In the genomic region with DNA sequence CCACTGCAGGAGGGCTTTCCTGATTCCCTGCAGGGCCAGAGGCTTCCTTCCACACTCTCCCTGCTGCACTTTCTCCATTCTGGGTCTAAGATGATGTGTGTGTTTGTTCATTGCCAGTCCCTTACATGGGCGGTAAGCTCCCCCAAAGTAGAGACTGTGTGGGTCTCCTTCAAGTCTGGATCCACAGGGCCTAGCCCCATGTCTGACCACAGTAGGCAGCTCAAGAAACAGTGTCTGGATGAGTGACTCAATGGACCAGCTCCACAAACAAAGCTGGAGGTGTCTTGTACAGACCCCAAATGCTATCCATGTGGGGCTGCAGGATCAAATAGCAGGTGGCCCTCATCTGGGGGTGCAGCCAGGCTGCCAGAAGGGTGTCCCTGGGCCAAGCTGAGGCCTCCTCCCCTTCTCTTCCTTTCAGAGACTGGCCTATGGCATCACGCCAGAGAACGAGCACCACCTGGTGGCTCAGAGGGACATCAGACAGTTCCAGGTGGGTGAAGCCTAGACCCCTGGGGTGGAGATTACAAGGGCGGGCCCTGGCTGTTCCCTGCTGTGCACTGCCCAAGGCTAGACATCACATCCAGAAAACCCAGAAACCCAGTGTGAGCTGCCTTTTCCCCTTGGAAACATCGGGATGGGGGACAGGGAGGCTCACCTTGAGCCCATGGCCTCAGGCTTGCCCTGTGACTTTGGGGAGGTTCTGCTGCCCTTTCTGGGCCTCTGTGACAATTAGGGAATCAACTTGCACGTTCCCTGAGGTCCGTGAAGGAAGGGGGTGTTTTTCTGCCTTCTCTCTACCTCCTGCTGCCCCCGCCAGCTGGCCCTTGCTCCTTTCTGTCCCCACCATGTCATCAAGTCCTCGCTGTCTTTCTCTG, we compare ENCODE assay signal across 8 cellular contexts. TPM values are rescaled to one million over a fixed set of nuclear protein-coding genes. Genes with fewer than 3 reads are reported as not detected.
A peak's percentile ranks its signal among the peaks of the same experiment; 100 is the strongest.
DNase-seq lines count a peak whose midpoint lies in the region; ATAC-seq and TF ChIP-seq lines count a peak whose summit lies in the region.

No MANE protein-coding gene starts in this region.

- H2AFZ ChIP-seq in Karpas-422 (ENCODE audit: low read length), result no peak overlapping the region

- H3K27ac ChIP-seq in Karpas-422 (ENCODE audit: low read length), result no peak overlapping the region
- H3K27ac ChIP-seq in thoracic aorta, result no peak overlapping the region

- no peak overlapping the region for H3K9ac ChIP-seq in Karpas-422 (ENCODE audit: low read length)

- H3K4me3 ChIP-seq in Karpas-422 (ENCODE audit: low read length) (no peak overlapping the region), thoracic aorta (no peak overlapping the region)

- ATAC-seq in GM21381 (IDR thresholded peaks at IDR 0.05; ENCODE audit: unreplicated experiment) (peak; percentile 73), thoracic aorta (ENCODE audit: insufficient number of reproducible peaks, low FRiP score, low read depth) (no peak)

- no peaks in the 10 kb centered on the region for H3K9me3 ChIP-seq in Karpas-422 (ENCODE audit: low read length)
- no peaks in the 10 kb centered on the region for H3K9me3 ChIP-seq in thoracic aorta

- DNase-seq in G401 (ENCODE audit: low spot score), result peak; percentile 5
- DNase-seq in Karpas-422, result peak; percentile 90
- peak; percentile 65 for DNase-seq in SKM-1 treated with dmso at 0.1 percent for 144 hours (lab: John Stamatoyannopoulos, UW; ENCODE audit: unreplicated experiment)
- peak; percentile 30 to 56 for DNase-seq in dermis microvascular lymphatic vessel endothelial cell (ENCODE audit: low read depth in 2 of 2)
- DNase-seq in midbrain (lab: John Stamatoyannopoulos, UW), result peak; percentile 22
- DNase-seq in thoracic aorta (ENCODE audit: low spot score), result no peak
- no peak for DNase-seq in mesenteric fat pad (ENCODE audit: low spot score)

- H3K36me3 ChIP-seq in Karpas-422 (ENCODE audit: insufficient read depth, low read length), result no peaks in the 10 kb centered on the region
- H3K36me3 ChIP-seq in thoracic aorta, result no peaks in the 10 kb centered on the region

- no peaks in the 10 kb centered on the region for H3K27me3 ChIP-seq in Karpas-422 (ENCODE audit: low read length)
- H3K27me3 ChIP-seq in thoracic aorta (replicated peaks; ENCODE audit: insufficient read depth), result no peaks in the 10 kb centered on the region

- in situ Hi-C loops in G401 (cut with HindIII; ENCODE audit: low sequenced_read_pairs), result no loop called here

- peak; percentile 40 for TF ChIP-seq CTCF in thoracic aorta (IDR thresholded peaks at IDR 0.05)

- no peaks in the 10 kb centered on the region for H3K79me2 ChIP-seq in Karpas-422 (ENCODE audit: low read length)

- no peak overlapping the region for H3K4me2 ChIP-seq in Karpas-422 (ENCODE audit: low read depth, low read length, poor library complexity, severe bottlenecking)

- H4K20me1 ChIP-seq in Karpas-422 (ENCODE audit: insufficient read depth, low read depth, low read length), result no peaks in the 10 kb centered on the region

- no peaks in the 10 kb centered on the region for H3K4me1 ChIP-seq in Karpas-422 (ENCODE audit: low read length)
- H3K4me1 ChIP-seq in thoracic aorta (ENCODE audit: control insufficient read depth in 1 of 2, low read depth in 2 of 2), result no peaks in the 10 kb centered on the region

- H3K9me2 ChIP-seq in Karpas-422 (replicated peaks; ENCODE audit: insufficient read depth, low read length), result no peaks in the 10 kb centered on the region

RNA-seq across cellular contexts. Expression of gene SLC6A2, which starts 45.9 kb away (rescaled TPM):
- not detected in 2 replicates for total RNA-seq in G401 (2014; rRNA removed; shearing (Covaris generic))
- total RNA-seq in Karpas-422 (2014; rRNA removed; shearing (Covaris generic); ENCODE audit: low replicate concordance), result not detected in 2 replicates
- total RNA-seq in dermis microvascular lymphatic vessel endothelial cell (under 0.01 TPM in 1 of 2 replicates, not detected in the other), thoracic aorta (under 1 TPM in 1 of 2 donors, not detected in 1; 0.85 TPM), mesenteric fat pad (0.64 TPM)

Comparison
In these comparisons a context has a peak if more than half of its experiments do, and no peak if none do; other contexts are left out.
1. DNase-seq: peak in G401 (single experiment), Karpas-422 (single experiment), SKM-1 treated with dmso at 0.1 percent for 144 hours (single experiment), dermis microvascular lymphatic vessel endothelial cell (2 of 2) and midbrain (single experiment); none in thoracic aorta (single experiment) and mesenteric fat pad (single experiment).